ENCODE assay signal across 28 cellular contexts in genomic region chr5:15664961-15665360, GRCh38.
DNase-seq lines count a peak whose midpoint lies in the region; ATAC-seq, FAIRE-seq and TF ChIP-seq lines count a peak whose summit lies in the region.
"Had no signal": no experiment of that assay in that cellular context is flagged by ENCODE, and none has a peak within 500 bp of the region (broad histone marks: within the 10 kb centered on the region; RNA-seq: fewer than 3 reads in every experiment).

No MANE protein-coding gene starts in this region.

- no peaks in the 10 kb centered on the region for H3K36me3 ChIP-seq in IMR-90 (ENCODE audit: control insufficient read depth, insufficient read depth, low read length)
- H3K36me3 ChIP-seq in endothelial cell of umbilical vein (ENCODE audit: control insufficient read depth in 2 of 2, extremely low read depth in 1 of 2, insufficient read depth in 2 of 2, low read length in 2 of 2): no peaks in the 10 kb centered on the region
- no peaks in the 10 kb centered on the region for H3K36me3 ChIP-seq in osteoblast (ENCODE audit: insufficient read depth, low read length)
- H3K36me3 ChIP-seq: BE2C, left lung, right atrium auricular region, spleen had no signal

- no peak overlapping the region for H3K18ac ChIP-seq in IMR-90 (ENCODE audit: low read depth, low read length)

- POLR2A ChIA-PET in IMR-90 (lab: Charles Lee; ENCODE audit: unreplicated experiment) (no interaction called here), endothelial cell of umbilical vein (lab: Charles Lee) (no interaction called here)

- no peaks in the 10 kb centered on the region for H3K4me1 ChIP-seq in IMR-90 (ENCODE audit: control insufficient read depth, insufficient read depth, low read length)
- H3K4me1 ChIP-seq in endothelial cell of umbilical vein (ENCODE audit: control insufficient read depth, extremely low read depth, insufficient read depth, low read length): peaks cover 3% of the 10 kb centered on the region
- no peaks in the 10 kb centered on the region for H3K4me1 ChIP-seq in osteoblast (ENCODE audit: insufficient read depth, low read length)
- H3K4me1 ChIP-seq: BE2C, left lung, parathyroid adenoma, right atrium auricular region, spleen, testis had no signal

- H3K27me3 ChIP-seq in IMR-90 (ENCODE audit: control insufficient read depth, insufficient read depth, low read length) (no peaks in the 10 kb centered on the region), endothelial cell of umbilical vein (ENCODE audit: control insufficient read depth in 2 of 2, insufficient read depth in 2 of 2, low read length in 2 of 2) (no peaks in the 10 kb centered on the region), osteoblast (ENCODE audit: insufficient read depth, low read length) (no peaks in the 10 kb centered on the region)
- H3K27me3 ChIP-seq: BE2C, left lung, right atrium auricular region, spleen, testis had no signal

- H3K4me2 ChIP-seq in IMR-90 (ENCODE audit: low read depth, low read length) (no peak overlapping the region), endothelial cell of umbilical vein (ENCODE audit: insufficient read depth, low read length) (no peak overlapping the region), osteoblast (ENCODE audit: insufficient read depth, low read length) (peak overlapping the region; percentile 17)

- TF ChIP-seq POLR2A in IMR-90 (IDR thresholded peaks at IDR 0.05; ENCODE audit: low read depth, low read length) (no peak), endothelial cell of umbilical vein (IDR thresholded peaks at IDR 0.05; ENCODE audit: low read depth, low read length) (no peak)

- H4K91ac ChIP-seq in IMR-90 (ENCODE audit: insufficient read depth, low read depth, low read length): no peak overlapping the region

- no peak overlapping the region for H3K23ac ChIP-seq in IMR-90 (ENCODE audit: low read depth, low read length)

- H3K56ac ChIP-seq in IMR-90 (ENCODE audit: extremely low read depth, insufficient read depth, low read length): no peak overlapping the region

- ATAC-seq in IMR-90 (ENCODE audit: low read depth): no peak
- ATAC-seq in HG02840 (IDR thresholded peaks at IDR 0.05; ENCODE audit: low FRiP score, unreplicated experiment): no peak
- ATAC-seq: activated CD8-positive, alpha-beta T cell treated with anti-CD3 and anti-CD28 coated beads for 36 hours; HCT116; left lung; stimulated activated naive CD8-positive, alpha-beta T cell treated with anti-CD3 and anti-CD28 coated beads, Interleukin-15, Interleukin-2, amounts not matched to agents 100 U/mL and 50 U/mL, for 24 hours had no signal

- no peak overlapping the region for H2BK120ac ChIP-seq in IMR-90 (ENCODE audit: low read depth, low read length)

- H3K9me3 ChIP-seq in IMR-90 (ENCODE audit: control insufficient read depth, insufficient read depth, low read length): no peaks in the 10 kb centered on the region
- no peaks in the 10 kb centered on the region for H3K9me3 ChIP-seq in endothelial cell of umbilical vein (replicated peaks; ENCODE audit: control insufficient read depth, insufficient read depth, low read length)
- no peaks in the 10 kb centered on the region for H3K9me3 ChIP-seq in osteoblast (ENCODE audit: low read depth, low read length)
- H3K9me3 ChIP-seq: BE2C, testis had no signal

- peaks cover 18% of the 10 kb centered on the region for H3K79me2 ChIP-seq in endothelial cell of umbilical vein (ENCODE audit: control insufficient read depth, insufficient read depth, low read length)
- H3K79me2 ChIP-seq in osteoblast (ENCODE audit: insufficient read depth, low read length): peaks cover 42% of the 10 kb centered on the region
- H3K79me2 ChIP-seq: parathyroid adenoma had no signal

- CTCF ChIA-PET in IMR-90 (lab: Yijun Ruan, JAX): no interaction called here
- CTCF ChIA-PET in endothelial cell of umbilical vein (lab: Charles Lee): no interaction called here

- no peak overlapping the region for H4K5ac ChIP-seq in IMR-90 (ENCODE audit: low read depth, low read length)

- BruUV-seq in IMR-90 (replicated peaks; lab: Mats Ljungman, UMichigan) (no TSS peak), endothelial cell of umbilical vein (replicated peaks; lab: Mats Ljungman, UMichigan) (no TSS peak)

- H3K14ac ChIP-seq in IMR-90 (replicated peaks; ENCODE audit: low read depth, low read length): no peak overlapping the region

- H2AK5ac ChIP-seq in IMR-90 (ENCODE audit: low read depth, low read length): no peak overlapping the region

- in situ Hi-C loops in IMR-90 (cut with MboI; ENCODE audit: low sequenced_read_pairs): no loop called here

- H2AK9ac ChIP-seq in IMR-90 (replicated peaks; ENCODE audit: low read depth, low read length, poor library complexity): no peak overlapping the region

- no peak for TF ChIP-seq RAD21 in IMR-90 (IDR thresholded peaks at IDR 0.05; ENCODE audit: low read length)

- FAIRE-seq in endothelial cell of umbilical vein (lab: Jason Lieb, UNC): no peak
- FAIRE-seq: RCC 7860 had no signal

- no peak overlapping the region for H3K4me3 ChIP-seq in IMR-90 (ENCODE audit: insufficient read depth, low read depth, low read length)
- no peak overlapping the region for H3K4me3 ChIP-seq in endothelial cell of umbilical vein (replicated peaks in 1 of 3; ENCODE audit: insufficient read depth in 1 of 3, low read depth in 1 of 3, low read length in 3 of 3)
- no peak overlapping the region for H3K4me3 ChIP-seq in osteoblast (ENCODE audit: insufficient read depth, low read length)
- H3K4me3 ChIP-seq: left lung, right atrium auricular region, spleen, testis had no signal

- no peak overlapping the region for H3K9ac ChIP-seq in IMR-90 (ENCODE audit: low read depth, low read length)
- H3K9ac ChIP-seq in endothelial cell of umbilical vein (replicated peaks; ENCODE audit: extremely low read depth, insufficient read depth, low read length): no peak overlapping the region
- H3K9ac ChIP-seq: parathyroid adenoma had no signal

- H3K9me1 ChIP-seq in IMR-90 (ENCODE audit: insufficient read depth, low read length) (no peaks in the 10 kb centered on the region), endothelial cell of umbilical vein (replicated peaks; ENCODE audit: control insufficient read depth, extremely low read depth, insufficient read depth, low read length) (no peaks in the 10 kb centered on the region)

- H3K27ac ChIP-seq in IMR-90 (ENCODE audit: insufficient read depth, low read length) (no peak overlapping the region), endothelial cell of umbilical vein (ENCODE audit: insufficient read depth, low read depth, low read length) (no peak overlapping the region), osteoblast (ENCODE audit: low read depth, low read length) (no peak overlapping the region)
- H3K27ac ChIP-seq: left lung, parathyroid adenoma, right atrium auricular region, spleen, testis had no signal

- dilution Hi-C loops in IMR-90 (cut with HindIII; ENCODE audit: low sequenced_read_pairs, unreplicated experiment) (no loop called here), endothelial cell of umbilical vein (cut with MboI; ENCODE audit: extremely low pct_ligation_motif_present, low sequenced_read_pairs) (no loop called here)

- peaks cover 4 to 20% of the 10 kb centered on the region in 2 experiments; a peak in 3 of 4 replicates for H3K79me1 ChIP-seq in IMR-90 (ENCODE audit: low read depth in 1 of 2, low read length in 2 of 2)

- no peak overlapping the region for H2BK20ac ChIP-seq in IMR-90 (ENCODE audit: low read depth, low read length)

- DNase-seq in ELR (ENCODE audit: low read depth): peak; percentile 16
- DNase-seq in IMR-90: peak; percentile 45
- no peak for DNase-seq in endothelial cell of umbilical vein (ENCODE audit: low read depth, low spot score)
- DNase-seq in osteoblast (ENCODE audit: insufficient read length, low spot score, missing footprints): no peak
- no peak for DNase-seq in Kasumi-1 (lab: John Stamatoyannopoulos, UW)
- DNase-seq in NCI-H2171 (lab: John Stamatoyannopoulos, UW): no peak
- DNase-seq: activated CD8-positive, alpha-beta memory T cell treated with anti-CD3 and anti-CD28 coated beads, Interleukin-2, amount 50 U/mL, for 48 hours; activated CD8-positive, alpha-beta T cell treated with anti-CD3 and anti-CD28 coated beads for 36 hours; activated naive CD4-positive, alpha-beta T cell treated with anti-CD3 and anti-CD28 coated beads for 36 hours; BE2C; DMS153; head of caudate nucleus; islet precursor cell; left lung; mesenchymal stem cell; NCI-H1105 treated with DMSO at 0.1 percent for 48 hours; NCI-H2029 treated with DMSO at 0.1 percent for 48 hours; NCI-H82; SHP77 treated with DMSO at 0.1 percent for 48 hours; spleen; stimulated activated CD4-positive, alpha-beta T cell treated with anti-CD3 and anti-CD28 coated beads, Interleukin-2, amount 100 ng/mL, for 24 hours; stimulated activated naive CD8-positive, alpha-beta T cell treated with anti-CD3 and anti-CD28 coated beads, Interleukin-15, Interleukin-2, amounts not matched to agents 100 U/mL and 50 U/mL, for 24 hours; testis had no signal

- intact Hi-C loops in IMR-90 (cut with micrococcal nuclease): no loop called here
- intact Hi-C loops in endothelial cell of umbilical vein (cut with micrococcal nuclease): no loop called here

- no peaks in the 10 kb centered on the region for H4K20me1 ChIP-seq in IMR-90 (ENCODE audit: insufficient read depth, low read length)
- no peaks in the 10 kb centered on the region for H4K20me1 ChIP-seq in endothelial cell of umbilical vein (replicated peaks; ENCODE audit: control insufficient read depth, extremely low read depth, insufficient read depth, low read length)
- H4K20me1 ChIP-seq in osteoblast (ENCODE audit: insufficient read depth, low read length): peaks cover 12% of the 10 kb centered on the region

- H4K8ac ChIP-seq in IMR-90 (ENCODE audit: low read depth in 2 of 2, low read length in 2 of 2): no peak overlapping the region

- no peak overlapping the region for H3K4ac ChIP-seq in IMR-90 (ENCODE audit: low read depth, low read length)

- no peak overlapping the region for H2BK5ac ChIP-seq in IMR-90 (ENCODE audit: low read depth, low read length, poor library complexity, severe bottlenecking)

- H2BK15ac ChIP-seq in IMR-90 (ENCODE audit: low read depth, low read length): no peak overlapping the region

- H2AFZ ChIP-seq in IMR-90 (replicated peaks; ENCODE audit: low read length, poor library complexity) (no peak overlapping the region), endothelial cell of umbilical vein (ENCODE audit: low read depth, low read length) (no peak overlapping the region), osteoblast (ENCODE audit: low read length) (no peak overlapping the region)
- H2AFZ ChIP-seq: parathyroid adenoma had no signal

- TF ChIP-seq CTCF in IMR-90 (conservative IDR thresholded peaks at IDR 0.05; ENCODE audit: low read depth, low read length) (no peak), endothelial cell of umbilical vein (IDR thresholded peaks at IDR 0.05; ENCODE audit: extremely low read depth in 1 of 2, insufficient read depth in 1 of 2, low read depth in 1 of 2, low read length in 2 of 2) (no peak), osteoblast (IDR thresholded peaks at IDR 0.05; ENCODE audit: extremely low read depth, low read depth, low read length) (no peak)

TF ChIP-seq in IMR-90, 13 proteins besides CTCF, POLR2A, EP300 and RAD21 (continues in another document):
- no peak for TF ChIP-seq FOS (IDR thresholded peaks at IDR 0.05; ENCODE audit: low read depth, low read length)

TF ChIP-seq in endothelial cell of umbilical vein, 7 proteins besides CTCF, POLR2A, EP300 and RAD21 (continues in another document):
- TF ChIP-seq GATA2 (IDR thresholded peaks at IDR 0.05; ENCODE audit: insufficient read depth, insufficient read length, low read depth, low read length): no peak
- no peak for TF ChIP-seq EZH2 (IDR thresholded peaks at IDR 0.05; ENCODE audit: borderline replicate concordance, low read depth, low read length, severe bottlenecking)

Comparison
In these comparisons a context has a peak if more than half of its experiments do, and no peak if none do; other contexts are left out.
1. DNase-seq: peak in ELR (single experiment) and IMR-90 (single experiment); none in endothelial cell of umbilical vein (single experiment), osteoblast (single experiment), Kasumi-1 (0 of 2) and NCI-H2171 (single experiment).